Comparison of ENCODE assay signal across 21 cellular contexts in genomic region chr4:108033348-108033747, GRCh38.
"Had no signal": no experiment of that assay in that cellular context is flagged by ENCODE, and none has a peak within 500 bp of the region (broad histone marks: within the 10 kb centered on the region; RNA-seq: fewer than 3 reads in every experiment).

No MANE protein-coding gene starts in this region.

- H3K9me3 ChIP-seq: esophagus squamous epithelium, tibial artery had no signal

- H3K27ac ChIP-seq: esophagus squamous epithelium, hepatocyte, tibial artery had no signal

- H3K79me2 ChIP-seq: hepatocyte had no signal

- H3K4me2 ChIP-seq: hepatocyte had no signal

- H3K27ac Mint-ChIP-seq: activated CD4-positive, alpha-beta T cell treated with anti-CD3 and anti-CD28 coated beads, Interleukin-2, amount 10 ng/mL, durations not matched to agents 24 days and 14 days; activated T-cell treated with anti-CD3 and anti-CD28 coated beads, Interleukin-2, amount 50 U/mL, for 72 hours; effector memory CD8-positive, alpha-beta T cell; T-helper 2 cell treated with Interferon-gamma antibody and Interleukin-4, amounts not matched to agents 5 μg/mL and 100 μg/mL, for 36 hours; WTC11 had no signal

- H3K9me3 Mint-ChIP-seq: activated CD4-positive, alpha-beta T cell treated with anti-CD3 and anti-CD28 coated beads, Interleukin-2, amount 10 ng/mL, durations not matched to agents 24 days and 14 days; activated T-cell treated with anti-CD3 and anti-CD28 coated beads, Interleukin-2, amount 50 U/mL, for 72 hours; effector memory CD8-positive, alpha-beta T cell; T-helper 2 cell treated with Interferon-gamma antibody and Interleukin-4, amounts not matched to agents 5 μg/mL and 100 μg/mL, for 36 hours; WTC11 had no signal

- ATAC-seq: activated naive CD4-positive, alpha-beta T cell treated with anti-CD3 and anti-CD28 coated beads, Interleukin-2, amount 50 U/mL, for 72 hours; activated T-cell treated with anti-CD3 and anti-CD28 coated beads, Interleukin-2, amount 50 U/mL, for 72 hours; effector memory CD8-positive, alpha-beta T cell; WTC11 had no signal

- H3K4me1 ChIP-seq: esophagus squamous epithelium, tibial artery had no signal

- H2AFZ ChIP-seq: hepatocyte had no signal

- H3K27me3 ChIP-seq: esophagus squamous epithelium, hepatocyte, tibial artery had no signal

- H3K27me3 Mint-ChIP-seq: activated CD4-positive, alpha-beta T cell treated with anti-CD3 and anti-CD28 coated beads, Interleukin-2, amount 10 ng/mL, durations not matched to agents 24 days and 14 days; effector memory CD8-positive, alpha-beta T cell had no signal

- DNase-seq: activated CD4-positive, alpha-beta T cell treated with anti-CD3 and anti-CD28 coated beads, Interleukin-2, amount 10 ng/mL, durations not matched to agents 24 days and 14 days; activated CD8-positive, alpha-beta memory T cell treated with anti-CD3 and anti-CD28 coated beads for 24 hours; activated CD8-positive, alpha-beta memory T cell treated with anti-CD3 and anti-CD28 coated beads, Interleukin-2, amount 50 U/mL, for 48 hours; activated effector memory CD4-positive, alpha-beta T cell treated with anti-CD3 and anti-CD28 coated beads, Interleukin-2, amount 50 U/mL, for 16 hours; activated T-cell treated with anti-CD3 and anti-CD28 coated beads, Interleukin-2, amount 50 U/mL, for 72 hours; amygdala; caudate nucleus; effector memory CD8-positive, alpha-beta T cell; esophagus squamous epithelium; midbrain; occipital lobe; retina; stimulated activated CD4-positive, alpha-beta T cell treated with anti-CD3 and anti-CD28 coated beads, Interleukin-12 subunit alpha, Interleukin-12 subunit beta, amount 100 ng/mL, for 4 hours; stimulated activated CD4-positive, alpha-beta T cell treated with anti-CD3 and anti-CD28 coated beads, Interleukin-1b, Interleukin-23, amount 100 ng/mL, for 48 hours; stimulated activated naive CD4-positive, alpha-beta T cell treated with Interleukin-2 at 50 U/mL for 16 hours; substantia nigra; tibial artery had no signal

- H3K4me3 Mint-ChIP-seq: activated CD4-positive, alpha-beta T cell treated with anti-CD3 and anti-CD28 coated beads, Interleukin-2, amount 10 ng/mL, durations not matched to agents 24 days and 14 days; activated T-cell treated with anti-CD3 and anti-CD28 coated beads, Interleukin-2, amount 50 U/mL, for 72 hours; effector memory CD8-positive, alpha-beta T cell; T-helper 2 cell treated with Interferon-gamma antibody and Interleukin-4, amounts not matched to agents 5 μg/mL and 100 μg/mL, for 36 hours; WTC11 had no signal

- H3K4me3 ChIP-seq: esophagus squamous epithelium, hepatocyte, tibial artery had no signal
